Comparison of ENCODE assay signal across 26 cellular contexts in genomic region chr6:160376445-160376844, GRCh38. TPM values are rescaled to one million over a fixed set of nuclear protein-coding genes. Genes with fewer than 3 reads are reported as not detected.
A peak's percentile ranks its signal among the peaks of the same experiment; 100 is the strongest.
DNase-seq lines count a peak whose midpoint lies in the region; ATAC-seq and TF ChIP-seq lines count a peak whose summit lies in the region.
"Had no signal": no experiment of that assay in that cellular context is flagged by ENCODE, and none has a peak within 500 bp of the region (broad histone marks: within the 10 kb centered on the region; RNA-seq: fewer than 3 reads in every experiment).

No MANE protein-coding gene starts in this region.

- H3K4me3 ChIP-seq in ascending aorta (no peak overlapping the region), epithelial cell of esophagus (ENCODE audit: low read length) (no peak overlapping the region), thoracic aorta (no peak overlapping the region), MM.1S (ENCODE audit: low read length) (no peak overlapping the region)
- H3K4me3 ChIP-seq: BLaER1, GM12878 had no signal

- peaks cover 0 to 31% of the 10 kb centered on the region in 2 donors for H3K4me1 ChIP-seq in ascending aorta
- peaks cover 24 to 92% of the 10 kb centered on the region in 2 donors for H3K4me1 ChIP-seq in thoracic aorta (ENCODE audit: control insufficient read depth in 1 of 2, low read depth in 2 of 2)
- peaks cover 6% of the 10 kb centered on the region; the same call in 1 of the 2 replicates for H3K4me1 ChIP-seq in MM.1S (ENCODE audit: low read length)
- H3K4me1 ChIP-seq: BE2C, BLaER1 had no signal

- no peaks in the 10 kb centered on the region for H4K20me1 ChIP-seq in MM.1S (ENCODE audit: insufficient read depth, low read length)
- H4K20me1 ChIP-seq: BLaER1 had no signal

- H3K9me2 ChIP-seq in MM.1S (replicated peaks; ENCODE audit: insufficient read depth, low read length) = no peaks in the 10 kb centered on the region

- TF ChIP-seq CTCF in ascending aorta (IDR thresholded peaks at IDR 0.05) (no peak), epithelial cell of esophagus (IDR thresholded peaks at IDR 0.05; ENCODE audit: insufficient read depth, low read depth, low read length, missing control alignments) (no peak), thoracic aorta (IDR thresholded peaks at IDR 0.05) (no peak), MM.1S (IDR thresholded peaks at IDR 0.05; ENCODE audit: low read length) (no peak)

- H3K4me2 ChIP-seq in MM.1S (ENCODE audit: low read depth, low read length) = no peak overlapping the region
- H3K4me2 ChIP-seq: BLaER1 had no signal

- intact Hi-C loops in ascending aorta (cut with DNase I) = no loop called here

- H3K9me3 ChIP-seq in ascending aorta (no peaks in the 10 kb centered on the region), thoracic aorta (no peaks in the 10 kb centered on the region), MM.1S (replicated peaks; ENCODE audit: insufficient read depth, low read length) (no peaks in the 10 kb centered on the region)
- H3K9me3 ChIP-seq: BE2C, BLaER1 had no signal

- no peak overlapping the region for H3K9ac ChIP-seq in MM.1S (ENCODE audit: low read length)
- H3K9ac ChIP-seq: BLaER1 had no signal

- DNase-seq in ascending aorta (ENCODE audit: low spot score in 2 of 2) = no peak
- peak; percentile 63 for DNase-seq in epithelial cell of esophagus (ENCODE audit: low read depth)
- no peak for DNase-seq in thoracic aorta (ENCODE audit: low spot score)
- DNase-seq in MM.1S = no peak
- DNase-seq in activated CD4-positive, alpha-beta T cell treated with anti-CD3 and anti-CD28 coated beads for 4 hours = no peak
- DNase-seq in amygdala (lab: John Stamatoyannopoulos, UW) = no peak
- DNase-seq: 8988T; ACHN; BE2C; C1 segment of cervical spinal cord; CD4-positive, alpha-beta memory T cell; CD4-positive, CD25-positive, alpha-beta regulatory T cell; CD8-positive, alpha-beta memory T cell; COR-L47; DMS 273 treated with DMSO at 0.1 percent for 48 hours; DMS153; DMS53; DMS79; DND-41; EL; GDM1 had no signal

- H2AFZ ChIP-seq in MM.1S (ENCODE audit: low read length) = no peak overlapping the region

- peak overlapping the region; percentile 61 to 79 for H3K27ac ChIP-seq in ascending aorta
- H3K27ac ChIP-seq in thoracic aorta = peak overlapping the region; percentile 61 to 73
- no peak overlapping the region for H3K27ac ChIP-seq in MM.1S (ENCODE audit: low read length)
- H3K27ac ChIP-seq: BLaER1 had no signal

- H3K36me3 ChIP-seq in ascending aorta = no peaks in the 10 kb centered on the region
- H3K36me3 ChIP-seq in thoracic aorta = no peaks in the 10 kb centered on the region
- H3K36me3 ChIP-seq in MM.1S (replicated peaks; ENCODE audit: insufficient read depth, low read length) = no peaks in the 10 kb centered on the region
- H3K36me3 ChIP-seq: BE2C, BLaER1 had no signal

- H3F3A ChIP-seq in MM.1S (ENCODE audit: insufficient read depth, low read length) = no peaks in the 10 kb centered on the region

- ATAC-seq in thoracic aorta (ENCODE audit: insufficient number of reproducible peaks, low FRiP score, low read depth) (no peak), HG02870 (IDR thresholded peaks at IDR 0.05; ENCODE audit: unreplicated experiment) (no peak)
- ATAC-seq: GM12878 had no signal

- H3K27me3 ChIP-seq in ascending aorta (no peaks in the 10 kb centered on the region), thoracic aorta (replicated peaks; ENCODE audit: insufficient read depth) (no peaks in the 10 kb centered on the region), MM.1S (replicated peaks; ENCODE audit: insufficient read depth, low read length) (no peaks in the 10 kb centered on the region)
- H3K27me3 ChIP-seq: BE2C had no signal

- H3K79me2 ChIP-seq in MM.1S (ENCODE audit: low read length) = no peaks in the 10 kb centered on the region

RNA-seq across cellular contexts. Expression of gene SLC22A3, which starts 28.3 kb away (rescaled TPM):
- total RNA-seq in ascending aorta (29.6 TPM), thoracic aorta (100 to 1,000 TPM in 1 of 2 donors, 10 to 100 TPM in 1; 91.5 to 144 TPM)
- total RNA-seq: A673; CD4-positive, alpha-beta memory T cell; CD8-positive, alpha-beta memory T cell; G401 had no signal
